ENCODE assay signal across 12 cellular contexts in the genomic region with DNA sequence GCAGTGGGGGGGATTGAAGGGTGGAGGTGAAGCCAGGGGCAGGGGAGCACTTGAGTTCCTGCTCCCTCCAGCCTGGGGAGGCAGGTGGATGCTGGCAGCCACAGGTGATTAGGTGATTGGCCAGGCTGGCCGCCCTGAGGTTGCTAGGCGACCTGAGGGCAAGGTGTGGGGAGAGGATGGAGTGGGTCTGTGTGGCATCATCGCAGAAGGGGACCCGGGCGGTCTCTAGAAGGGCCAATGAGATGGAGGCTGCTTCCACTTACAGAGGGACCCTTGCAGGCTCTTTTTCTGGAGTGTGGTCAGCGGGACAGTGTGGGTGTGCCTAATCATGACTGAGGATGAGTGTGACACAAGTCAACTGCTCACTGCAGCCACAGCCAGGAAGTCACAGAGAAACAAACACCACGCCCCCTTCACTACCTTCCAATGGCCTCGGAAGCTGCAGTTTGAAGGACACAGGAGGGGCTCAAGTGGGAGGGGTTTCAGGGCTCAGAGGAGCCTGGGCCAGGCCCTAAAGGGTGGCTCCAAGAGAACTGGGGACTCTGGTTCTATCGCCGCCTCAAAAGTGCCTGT.
DNase-seq lines count a peak whose midpoint lies in the region; ATAC-seq, FAIRE-seq and TF ChIP-seq lines count a peak whose summit lies in the region.
"Had no signal": no experiment of that assay in that cellular context is flagged by ENCODE, and none has a peak within 500 bp of the region (broad histone marks: within the 10 kb centered on the region; RNA-seq: fewer than 3 reads in every experiment).

No MANE protein-coding gene starts in this region.

- intact Hi-C loops in HepG2 (cut with micrococcal nuclease; ENCODE audit: unreplicated experiment) (no loop called here), right lobe of liver (cut with DNase I) (no loop called here), GM12878 (cut with micrococcal nuclease; ENCODE audit: unreplicated experiment) (no loop called here), pancreas (cut with DNase I) (no loop called here)

- TF ChIP-seq CTCF in HepG2 (CRISPR knock-in tag; IDR thresholded peaks at IDR 0.05) (no peak), right lobe of liver (IDR thresholded peaks at IDR 0.05) (no peak), GM12878 (IDR thresholded peaks at IDR 0.05 in 2 of 3, conservative IDR thresholded peaks at IDR 0.05 in 1 of 3; ENCODE audit: control insufficient read depth in 2 of 3, extremely low read depth in 1 of 3, insufficient read depth in 1 of 3, low read depth in 3 of 3, low read length in 3 of 3) (no peak), pancreas (IDR thresholded peaks at IDR 0.05) (no peak)

- H3K79me2 ChIP-seq in HepG2 (ENCODE audit: insufficient read depth, low read length) (no peaks in the 10 kb centered on the region), GM12878 (ENCODE audit: control insufficient read depth, insufficient read depth, low read length) (no peaks in the 10 kb centered on the region)

- H3K9me3 ChIP-seq in HepG2 (ENCODE audit: low read length) (no peaks in the 10 kb centered on the region), right lobe of liver (no peaks in the 10 kb centered on the region), GM12878 (replicated peaks; ENCODE audit: control insufficient read depth, insufficient read depth, low read length) (no peaks in the 10 kb centered on the region), pancreas (no peaks in the 10 kb centered on the region)

- H3K9ac ChIP-seq in HepG2 (ENCODE audit: insufficient read depth, low read depth, low read length) (no peak overlapping the region), GM12878 (ENCODE audit: control insufficient read depth, insufficient read depth, low read length) (no peak overlapping the region)

- TF ChIP-seq POLR2A in HepG2 (IDR thresholded peaks at IDR 0.05; ENCODE audit: insufficient read depth in 1 of 2, low read depth in 2 of 2, low read length in 2 of 2) (no peak), right lobe of liver (IDR thresholded peaks at IDR 0.05) (no peak), GM12878 (IDR thresholded peaks at IDR 0.05; ENCODE audit: low read depth, low read length) (no peak)

- RAD21 ChIA-PET in GM12878 (lab: Charles Lee; ENCODE audit: unreplicated experiment): no interaction called here

- POLR2A ChIA-PET in HepG2 (lab: Yijun Ruan, JAX): no interaction called here
- POLR2A ChIA-PET in GM12878 (lab: Charles Lee): no interaction called here

- in situ Hi-C loops in HepG2 (cut with HindIII; ENCODE audit: extremely low pct_ligation_motif_present, low pct_unique_long_range_greater_than_20kb): no loop called here
- in situ Hi-C loops in GM12878 (cut with MboI): no loop called here

- BruUV-seq in HepG2 (replicated peaks; lab: Mats Ljungman, UMichigan): no TSS peak
- no TSS peak for BruUV-seq in GM12878 (replicated peaks; lab: Mats Ljungman, UMichigan)

- H3K4me1 ChIP-seq in HepG2 (ENCODE audit: insufficient read depth, low read length) (no peaks in the 10 kb centered on the region), right lobe of liver (no peaks in the 10 kb centered on the region), GM12878 (ENCODE audit: control insufficient read depth, insufficient read depth, low read length) (no peaks in the 10 kb centered on the region), pancreas (no peaks in the 10 kb centered on the region)

- H3K4me3 ChIP-seq in HepG2 (replicated peaks in 1 of 3; ENCODE audit: insufficient read depth in 1 of 3, low read depth in 2 of 3, low read length in 3 of 3): no peak overlapping the region
- H3K4me3 ChIP-seq in right lobe of liver: no peak overlapping the region
- H3K4me3 ChIP-seq in GM12878: no peak overlapping the region
- H3K4me3 ChIP-seq in pancreas: no peak overlapping the region

- H2AFZ ChIP-seq in HepG2 (ENCODE audit: low read length) (no peak overlapping the region), GM12878 (ENCODE audit: control insufficient read depth, low read depth, low read length) (no peak overlapping the region)

- WGBS in HepG2 (ENCODE audit: low lambda C conversion rate): 42% methylated on average over 10 of the region's 10 CpGs
- 77% methylated on average over 6 of the region's 10 CpGs for WGBS in right lobe of liver (ENCODE audit: insufficient coverage, low coverage, low lambda C conversion rate, missing lambda C conversion rate)
- 37% methylated on average over 10 of the region's 10 CpGs for WGBS in GM12878 (ENCODE audit: insufficient coverage, insufficient replicate concordance, low lambda C conversion rate, missing lambda C conversion rate)
- WGBS in pancreas, 2 donors: 53 to 60% methylated on average over 10 of the region's 10 CpGs

- H3K27me3 ChIP-seq in HepG2 (ENCODE audit: control insufficient read depth in 1 of 2, insufficient read depth in 2 of 2, low read length in 2 of 2) (peaks cover 10 to 53% of the 10 kb centered on the region in 2 experiments; a peak in 4 of 5 replicates), right lobe of liver (no peaks in the 10 kb centered on the region), GM12878 (replicated peaks in 1 of 2; ENCODE audit: control insufficient read depth in 2 of 2, insufficient read depth in 2 of 2, low read length in 1 of 2) (no peaks in the 10 kb centered on the region; a peak in 2 of 4 replicates), pancreas (no peaks in the 10 kb centered on the region)

- H3K36me3 ChIP-seq in HepG2 (replicated peaks in 1 of 2; ENCODE audit: control insufficient read depth in 1 of 2, insufficient read depth in 2 of 2, low read length in 2 of 2) (no peaks in the 10 kb centered on the region), right lobe of liver (no peaks in the 10 kb centered on the region), GM12878 (ENCODE audit: control insufficient read depth in 2 of 2, insufficient read depth in 2 of 2, low read length in 1 of 2) (no peaks in the 10 kb centered on the region), pancreas (no peaks in the 10 kb centered on the region)

- no peak for FAIRE-seq in HepG2 (lab: Jason Lieb, UNC)
- FAIRE-seq in GM12878 (lab: Jason Lieb, UNC): no peak
- no peak for FAIRE-seq in pancreas (lab: Jason Lieb, UNC)
- FAIRE-seq: frontal cortex had no signal

- SMC1A ChIA-PET in GM12878 (lab: Charles Lee; ENCODE audit: uncharacterized antibody, unreplicated experiment): no interaction called here

- peak; percentile 35; the same call in 2 of the 3 replicates for ATAC-seq in HepG2
- no peak for ATAC-seq in right lobe of liver
- ATAC-seq in GM12878: no peak
- ATAC-seq in pancreas: peak in 3 of 4 donors; percentile 39 to 66 (median 61)
- ATAC-seq in HG02642 (IDR thresholded peaks at IDR 0.05; ENCODE audit: poor library complexity, unreplicated experiment): no peak

- CTCF ChIA-PET in HepG2 (lab: Yijun Ruan, JAX; ENCODE audit: low intra/inter-chr PET ratio, low total read pairs): no interaction called here
- CTCF ChIA-PET in GM12878 (lab: Yijun Ruan, JAX): no interaction called here

- H3K27ac ChIP-seq in HepG2 (ENCODE audit: extremely low read length, insufficient read depth, low read length) (no peak overlapping the region), right lobe of liver (no peak overlapping the region), GM12878 (ENCODE audit: control insufficient read depth, insufficient read depth) (no peak overlapping the region), pancreas (no peak overlapping the region)

- H4K20me1 ChIP-seq in HepG2 (ENCODE audit: insufficient read depth, low read length) (no peaks in the 10 kb centered on the region), GM12878 (ENCODE audit: control insufficient read depth, insufficient read depth) (no peaks in the 10 kb centered on the region)

- DNase-seq in HepG2 (ENCODE audit: low spot score): no peak
- DNase-seq in right lobe of liver: no peak
- peak; percentile 73 to 98 (median 94) for DNase-seq in NCI-H1417 (lab: John Stamatoyannopoulos, UW)
- no peak for DNase-seq in GM12878 (ENCODE audit: low read depth, low spot score)
- DNase-seq in pancreas: no peak
- no peak for DNase-seq in MV-4-11 (lab: John Stamatoyannopoulos, UW)
- DNase-seq in activated T-cell treated with anti-CD3 and anti-CD28 coated beads, Interleukin-2, amount 50 U/mL, for 1 hour: no peak
- DNase-seq: activated CD8-positive, alpha-beta memory T cell treated with anti-CD3 and anti-CD28 coated beads, Interleukin-2, amount 50 U/mL, for 48 hours; kidney glomerular epithelial cell; NCI-H1930 had no signal

- H3K4me2 ChIP-seq in HepG2 (ENCODE audit: low read depth, low read length) (no peak overlapping the region), GM12878 (ENCODE audit: control insufficient read depth, insufficient read depth) (no peak overlapping the region)

- no peak for TF ChIP-seq RAD21 in HepG2 (CRISPR knock-in tag; IDR thresholded peaks at IDR 0.05)
- TF ChIP-seq RAD21 in GM12878 (IDR thresholded peaks at IDR 0.05; ENCODE audit: insufficient read depth, low read depth, low read length): no peak

- TF ChIP-seq EP300 in HepG2 (IDR thresholded peaks at IDR 0.05; ENCODE audit: low read depth in 2 of 2, low read length in 2 of 2) (no peak), HepG2 (CRISPR knock-in tag; IDR thresholded peaks at IDR 0.05; ENCODE audit: borderline replicate concordance) (no peak), GM12878 (IDR thresholded peaks at IDR 0.05; ENCODE audit: borderline replicate concordance in 1 of 2, control insufficient read depth in 1 of 2, low read depth in 2 of 2, low read length in 2 of 2) (no peak)

TF ChIP-seq in GM12878, 131 proteins besides CTCF, POLR2A, EP300 and RAD21 (continues in another document):
- TF ChIP-seq, protein P1, sequence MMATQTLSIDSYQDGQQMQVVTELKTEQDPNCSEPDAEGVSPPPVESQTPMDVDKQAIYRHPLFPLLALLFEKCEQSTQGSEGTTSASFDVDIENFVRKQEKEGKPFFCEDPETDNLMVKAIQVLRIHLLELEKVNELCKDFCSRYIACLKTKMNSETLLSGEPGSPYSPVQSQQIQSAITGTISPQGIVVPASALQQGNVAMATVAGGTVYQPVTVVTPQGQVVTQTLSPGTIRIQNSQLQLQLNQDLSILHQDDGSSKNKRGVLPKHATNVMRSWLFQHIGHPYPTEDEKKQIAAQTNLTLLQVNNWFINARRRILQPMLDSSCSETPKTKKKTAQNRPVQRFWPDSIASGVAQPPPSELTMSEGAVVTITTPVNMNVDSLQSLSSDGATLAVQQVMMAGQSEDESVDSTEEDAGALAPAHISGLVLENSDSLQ (IDR thresholded peaks at IDR 0.05): peak; percentile 19; the same call in 1 of the 2 replicates

Comparison
In these comparisons a context has a peak if more than half of its experiments do, and no peak if none do; other contexts are left out.
1. ATAC-seq: peak in HepG2 (single experiment) and pancreas (3 of 4); none in right lobe of liver (0 of 4), GM12878 (single experiment) and HG02642 (single experiment).
2. DNase-seq: peak in NCI-H1417 (3 of 3); none in HepG2 (single experiment), right lobe of liver (0 of 3), GM12878 (single experiment), pancreas (0 of 6), MV-4-11 (single experiment) and activated T-cell treated with anti-CD3 and anti-CD28 coated beads, Interleukin-2, amount 50 U/mL, for 1 hour (single experiment).